In genomic region chr4:25235401-25235800, GRCh38 we compare ENCODE assay signal across 8 cellular contexts. TPM values are rescaled to one million over a fixed set of nuclear protein-coding genes. Genes with fewer than 3 reads are reported as not detected.
DNase-seq lines count a peak whose midpoint lies in the region; ATAC-seq and TF ChIP-seq lines count a peak whose summit lies in the region.

No MANE protein-coding gene starts in this region.

- H3K27ac ChIP-seq in hepatocyte (peak overlapping the region; percentile 98), suprapubic skin (no peak overlapping the region)

- intact Hi-C loops in mucosa of descending colon (cut with DNase I, micrococcal nuclease) = no loop called here

- no peak for TF ChIP-seq EP300 in suprapubic skin (IDR thresholded peaks at IDR 0.05)

- peaks cover 52% of the 10 kb centered on the region for H3K4me1 Mint-ChIP-seq in activated CD4-positive, alpha-beta T cell treated with anti-CD3 and anti-CD28 coated beads, Interleukin-2, amount 10 ng/mL, durations not matched to agents 7 days and 5 days
- peaks cover 29% of the 10 kb centered on the region for H3K4me1 Mint-ChIP-seq in T-helper 17 cell

- TF ChIP-seq POLR2A in suprapubic skin (IDR thresholded peaks at IDR 0.05) = no peak

- POLR2A ChIA-PET in activated CD4-positive, alpha-beta T cell treated with anti-CD3 and anti-CD28 coated beads, Interleukin-2, amount 10 ng/mL, durations not matched to agents 7 days and 5 days (lab: Charles Lee) = interaction anchor here (0.6 to 0.7 kb wide), 2 partner anchors 75 to 77 kb away, joined by 3 read pairs; partner anchors contain the start of genes SEPSECS and ZCCHC4

- CTCF ChIA-PET in activated CD4-positive, alpha-beta T cell treated with anti-CD3 and anti-CD28 coated beads, Interleukin-2, amount 10 ng/mL, durations not matched to agents 7 days and 5 days (lab: Charles Lee) = interaction anchor here (0.6 to 2.0 kb wide), 5 partner anchors 11 to 78 kb away, joined by 3 to 17 read pairs (median 3); partner anchors contain the start of gene ZCCHC4

- H3K27ac Mint-ChIP-seq in activated CD4-positive, alpha-beta T cell treated with anti-CD3 and anti-CD28 coated beads, Interleukin-2, amount 10 ng/mL, durations not matched to agents 7 days and 5 days = peak overlapping the region; percentile 94
- peak overlapping the region; percentile 98 for H3K27ac Mint-ChIP-seq in T-helper 17 cell

- TF ChIP-seq CTCF in hepatocyte (IDR thresholded peaks at IDR 0.05; ENCODE audit: poor library complexity) (no peak), suprapubic skin (IDR thresholded peaks at IDR 0.05) (no peak), mucosa of descending colon (IDR thresholded peaks at IDR 0.05) (no peak)

- ATAC-seq in T-helper 17 cell (no peak), GM21423 (IDR thresholded peaks at IDR 0.05; ENCODE audit: unreplicated experiment) (no peak), mucosa of descending colon (no peak)

- no peaks in the 10 kb centered on the region for H4K20me1 ChIP-seq in hepatocyte (ENCODE audit: insufficient read depth, poor library complexity, severe bottlenecking)

- H3K4me3 ChIP-seq in hepatocyte = peak overlapping the region; percentile 58
- H3K4me3 ChIP-seq in suprapubic skin = peak overlapping the region; percentile 67
- no peak overlapping the region for H3K4me3 ChIP-seq in mucosa of descending colon

- H3K36me3 ChIP-seq in hepatocyte (replicated peaks; ENCODE audit: insufficient read depth, low read depth) (no peaks in the 10 kb centered on the region), suprapubic skin (no peaks in the 10 kb centered on the region), mucosa of descending colon (ENCODE audit: low read depth) (no peaks in the 10 kb centered on the region)

- 23% methylated on average over 6 of the region's 6 CpGs for WGBS in hepatocyte (ENCODE audit: low lambda C conversion rate, missing lambda C conversion rate)
- 58% methylated on average over 6 of the region's 6 CpGs for WGBS in suprapubic skin

- DNase-seq in activated CD4-positive, alpha-beta T cell treated with anti-CD3 and anti-CD28 coated beads, Interleukin-2, amount 10 ng/mL, durations not matched to agents 7 days and 5 days = no peak
- DNase-seq in activated CD4-positive, alpha-beta T cell treated with anti-CD3 and anti-CD28 coated beads, Interleukin-2, amount 50 U/mL, for 48 hours = no peak
- DNase-seq in T-helper 17 cell (no peak), hepatocyte (ENCODE audit: low spot score) (no peak), suprapubic skin (ENCODE audit: low spot score in 2 of 2) (no peak), mucosa of descending colon (no peak), AML-193 (lab: John Stamatoyannopoulos, UW) (no peak)

- H3K4me1 ChIP-seq in hepatocyte (ENCODE audit: insufficient read depth) (peaks cover 14% of the 10 kb centered on the region), suprapubic skin (peaks cover 25% of the 10 kb centered on the region), mucosa of descending colon (ENCODE audit: low read depth) (no peaks in the 10 kb centered on the region)

- peaks cover 51% of the 10 kb centered on the region for H3K79me2 ChIP-seq in hepatocyte

- peak overlapping the region; percentile 87 for H3K4me3 Mint-ChIP-seq in activated CD4-positive, alpha-beta T cell treated with anti-CD3 and anti-CD28 coated beads, Interleukin-2, amount 10 ng/mL, durations not matched to agents 7 days and 5 days
- peak overlapping the region; percentile 96 for H3K4me3 Mint-ChIP-seq in T-helper 17 cell

- no peaks in the 10 kb centered on the region for H3K9me3 ChIP-seq in T-helper 17 cell (ENCODE audit: control insufficient read depth, low read length, poor library complexity, severe bottlenecking)
- no peaks in the 10 kb centered on the region for H3K9me3 ChIP-seq in hepatocyte (ENCODE audit: low read depth)
- H3K9me3 ChIP-seq in suprapubic skin = no peaks in the 10 kb centered on the region
- no peaks in the 10 kb centered on the region for H3K9me3 ChIP-seq in mucosa of descending colon

- H3K27me3 ChIP-seq in hepatocyte = no peaks in the 10 kb centered on the region
- no peaks in the 10 kb centered on the region for H3K27me3 ChIP-seq in suprapubic skin

- no peaks in the 10 kb centered on the region for H3K27me3 Mint-ChIP-seq in activated CD4-positive, alpha-beta T cell treated with anti-CD3 and anti-CD28 coated beads, Interleukin-2, amount 10 ng/mL, durations not matched to agents 7 days and 5 days
- no peaks in the 10 kb centered on the region for H3K27me3 Mint-ChIP-seq in T-helper 17 cell

- H2AFZ ChIP-seq in hepatocyte = peak overlapping the region; percentile 57

- peak overlapping the region; percentile 78 for H3K4me2 ChIP-seq in hepatocyte

- peaks cover 60% of the 10 kb centered on the region for H3K36me3 Mint-ChIP-seq in activated CD4-positive, alpha-beta T cell treated with anti-CD3 and anti-CD28 coated beads, Interleukin-2, amount 10 ng/mL, durations not matched to agents 7 days and 5 days (ENCODE audit: low read depth)
- no peaks in the 10 kb centered on the region for H3K36me3 Mint-ChIP-seq in T-helper 17 cell (ENCODE audit: low read depth)

- H3K9me2 ChIP-seq in hepatocyte (replicated peaks; ENCODE audit: insufficient read depth) = no peaks in the 10 kb centered on the region

- H3K9me3 Mint-ChIP-seq in activated CD4-positive, alpha-beta T cell treated with anti-CD3 and anti-CD28 coated beads, Interleukin-2, amount 10 ng/mL, durations not matched to agents 7 days and 5 days = peaks cover 18% of the 10 kb centered on the region

RNA-seq across cellular contexts. Expression of gene PI4K2B, which starts 1.6 kb away (rescaled TPM):
- 10 to 100 TPM; 37.2 to 37.4 TPM for total RNA-seq in activated CD4-positive, alpha-beta T cell treated with anti-CD3 and anti-CD28 coated beads, Interleukin-2, amount 10 ng/mL, durations not matched to agents 7 days and 5 days
- total RNA-seq in T-helper 17 cell = 10 to 100 TPM; 12.6 to 12.8 TPM
- 41.4 and 44.1 TPM in 2 replicates for total RNA-seq in hepatocyte
- 11.8 and 12.6 TPM in 2 replicates for polyA plus RNA-seq in hepatocyte
- 10 to 100 TPM; 13.2 to 21.2 (median 16.3) TPM for total RNA-seq in suprapubic skin
- total RNA-seq in mucosa of descending colon = 10 to 100 TPM; 14.3 to 25.9 (median 17.8) TPM
